17 cellular contexts compared by ENCODE assay signal in the genomic region with DNA sequence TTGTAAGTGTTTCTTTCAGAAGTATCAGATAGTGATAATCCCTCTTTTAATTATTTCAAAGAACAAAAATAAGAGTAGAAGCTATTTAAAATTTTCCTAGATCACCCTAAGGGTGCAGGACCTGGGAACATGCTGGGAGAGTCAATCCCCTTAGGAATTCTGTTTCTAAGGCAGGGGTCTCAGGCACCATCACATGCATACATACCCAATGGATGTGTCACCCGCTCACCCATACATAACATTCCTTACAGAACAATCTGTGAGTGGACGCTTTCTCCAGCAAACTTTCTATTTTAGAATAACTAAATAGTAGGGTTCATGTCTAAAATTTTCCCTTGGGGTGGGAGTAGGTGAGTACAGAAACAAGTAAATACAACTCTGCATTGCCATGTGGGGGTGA. TPM values are rescaled to one million over a fixed set of nuclear protein-coding genes. Genes with fewer than 3 reads are reported as not detected.
DNase-seq lines count a peak whose midpoint lies in the region; ATAC-seq and TF ChIP-seq lines count a peak whose summit lies in the region.
"Had no signal": no experiment of that assay in that cellular context is flagged by ENCODE, and none has a peak within 500 bp of the region (broad histone marks: within the 10 kb centered on the region; RNA-seq: fewer than 3 reads in every experiment).

No MANE protein-coding gene starts in this region.

- H3K27me3 Mint-ChIP-seq in GM23338 (ENCODE audit: insufficient read depth, low read depth, poor library complexity) = peaks cover 5% of the 10 kb centered on the region

- H3K27me3 ChIP-seq in GM23338 (ENCODE audit: insufficient read depth) (no peaks in the 10 kb centered on the region), testis (no peaks in the 10 kb centered on the region)

- ATAC-seq in GM23338 (no peak), HG03039 (IDR thresholded peaks at IDR 0.05; ENCODE audit: unreplicated experiment) (no peak)

- H3K4me2 ChIP-seq in GM23338 = no peak overlapping the region

- H3K9me2 ChIP-seq in GM23338 (ENCODE audit: insufficient read depth) = no peaks in the 10 kb centered on the region

- H3K36me3 Mint-ChIP-seq in GM23338 (ENCODE audit: low read depth) = peaks cover 55% of the 10 kb centered on the region; the same call in 2 of the 3 replicates
- H3K36me3 Mint-ChIP-seq: CD4-positive, alpha-beta memory T cell had no signal

- H3K4me1 ChIP-seq in GM23338 (ENCODE audit: insufficient read depth) = peaks cover 26% of the 10 kb centered on the region
- no peaks in the 10 kb centered on the region for H3K4me1 ChIP-seq in testis
- H3K4me1 ChIP-seq: HAP-1 had no signal

- H3K4me3 Mint-ChIP-seq in GM23338 = no peak overlapping the region
- H3K4me3 Mint-ChIP-seq: CD4-positive, alpha-beta memory T cell had no signal

- H3K36me3 ChIP-seq in GM23338 (ENCODE audit: insufficient read depth) (no peaks in the 10 kb centered on the region), testis (ENCODE audit: low read depth, missing control alignments) (no peaks in the 10 kb centered on the region)
- H3K36me3 ChIP-seq: HAP-1 had no signal

- H3K27ac Mint-ChIP-seq in GM23338 = no peak overlapping the region
- H3K27ac Mint-ChIP-seq: CD4-positive, alpha-beta memory T cell had no signal

- no peak for TF ChIP-seq POLR2A in testis (IDR thresholded peaks at IDR 0.05)

- H3F3A ChIP-seq in GM23338 (replicated peaks; ENCODE audit: low read depth) = no peaks in the 10 kb centered on the region

- 94 to 97% methylated on average over 2 of the region's 2 CpGs for WGBS in testis, 2 donors

- no peak overlapping the region for H2AFZ ChIP-seq in GM23338

- H3K4me1 Mint-ChIP-seq in GM23338 = peaks cover 35% of the 10 kb centered on the region

- H3K4me3 ChIP-seq in GM23338 = no peak overlapping the region
- H3K4me3 ChIP-seq in testis = no peak overlapping the region
- H3K4me3 ChIP-seq: HAP-1, SK-N-MC had no signal

- H4K20me1 ChIP-seq in GM23338 (replicated peaks; ENCODE audit: insufficient read depth) = peaks cover 4% of the 10 kb centered on the region; the same call in 1 of the 2 replicates

- intact Hi-C loops in testis (cut with DNase I; ENCODE audit: low total_unique reads) (no loop called here), posterior cingulate gyrus (cut with DNase I) (no loop called here)

- no peaks in the 10 kb centered on the region for H3K9me3 Mint-ChIP-seq in GM23338
- H3K9me3 Mint-ChIP-seq: CD4-positive, alpha-beta memory T cell had no signal

- H3K27ac ChIP-seq in GM23338 (ENCODE audit: low read depth) (no peak overlapping the region), testis (no peak overlapping the region)
- H3K27ac ChIP-seq: SK-N-MC had no signal

- TF ChIP-seq CTCF in GM23338 (conservative IDR thresholded peaks at IDR 0.05; ENCODE audit: low read depth in 2 of 2) = no peak
- TF ChIP-seq CTCF in testis (IDR thresholded peaks at IDR 0.05) = no peak

- DNase-seq in GM23338 (ENCODE audit: low spot score) (peak; percentile 33), astrocyte of the hippocampus (ENCODE audit: low read depth, low spot score) (peak; percentile 44), iris pigment epithelial cell (ENCODE audit: low read depth) (peak; percentile 43), testis (no peak), NCI-H1694 treated with DMSO at 0.1 percent for 48 hours (lab: John Stamatoyannopoulos, UW) (no peak), posterior cingulate gyrus (no peak)
- DNase-seq: Calu3; CD4-positive, alpha-beta memory T cell; DMS53; NCI-H187 treated with DMSO at 0.1 percent for 48 hours; NCI-H2171; NCI-H446; NCI-H69; Right ventricle myocardium superior had no signal

- no peaks in the 10 kb centered on the region for H3K9me3 ChIP-seq in testis
- H3K9me3 ChIP-seq: HAP-1 had no signal

- peaks cover 40% of the 10 kb centered on the region for H3K79me2 ChIP-seq in GM23338 (replicated peaks; ENCODE audit: insufficient read depth)

TF ChIP-seq in GM23338, 12 proteins besides CTCF, POLR2A, EP300 and RAD21 (continues in another document):
- no peak for TF ChIP-seq STAT1 (IDR thresholded peaks at IDR 0.05; ENCODE audit: unreplicated experiment)
- TF ChIP-seq, protein P1, sequence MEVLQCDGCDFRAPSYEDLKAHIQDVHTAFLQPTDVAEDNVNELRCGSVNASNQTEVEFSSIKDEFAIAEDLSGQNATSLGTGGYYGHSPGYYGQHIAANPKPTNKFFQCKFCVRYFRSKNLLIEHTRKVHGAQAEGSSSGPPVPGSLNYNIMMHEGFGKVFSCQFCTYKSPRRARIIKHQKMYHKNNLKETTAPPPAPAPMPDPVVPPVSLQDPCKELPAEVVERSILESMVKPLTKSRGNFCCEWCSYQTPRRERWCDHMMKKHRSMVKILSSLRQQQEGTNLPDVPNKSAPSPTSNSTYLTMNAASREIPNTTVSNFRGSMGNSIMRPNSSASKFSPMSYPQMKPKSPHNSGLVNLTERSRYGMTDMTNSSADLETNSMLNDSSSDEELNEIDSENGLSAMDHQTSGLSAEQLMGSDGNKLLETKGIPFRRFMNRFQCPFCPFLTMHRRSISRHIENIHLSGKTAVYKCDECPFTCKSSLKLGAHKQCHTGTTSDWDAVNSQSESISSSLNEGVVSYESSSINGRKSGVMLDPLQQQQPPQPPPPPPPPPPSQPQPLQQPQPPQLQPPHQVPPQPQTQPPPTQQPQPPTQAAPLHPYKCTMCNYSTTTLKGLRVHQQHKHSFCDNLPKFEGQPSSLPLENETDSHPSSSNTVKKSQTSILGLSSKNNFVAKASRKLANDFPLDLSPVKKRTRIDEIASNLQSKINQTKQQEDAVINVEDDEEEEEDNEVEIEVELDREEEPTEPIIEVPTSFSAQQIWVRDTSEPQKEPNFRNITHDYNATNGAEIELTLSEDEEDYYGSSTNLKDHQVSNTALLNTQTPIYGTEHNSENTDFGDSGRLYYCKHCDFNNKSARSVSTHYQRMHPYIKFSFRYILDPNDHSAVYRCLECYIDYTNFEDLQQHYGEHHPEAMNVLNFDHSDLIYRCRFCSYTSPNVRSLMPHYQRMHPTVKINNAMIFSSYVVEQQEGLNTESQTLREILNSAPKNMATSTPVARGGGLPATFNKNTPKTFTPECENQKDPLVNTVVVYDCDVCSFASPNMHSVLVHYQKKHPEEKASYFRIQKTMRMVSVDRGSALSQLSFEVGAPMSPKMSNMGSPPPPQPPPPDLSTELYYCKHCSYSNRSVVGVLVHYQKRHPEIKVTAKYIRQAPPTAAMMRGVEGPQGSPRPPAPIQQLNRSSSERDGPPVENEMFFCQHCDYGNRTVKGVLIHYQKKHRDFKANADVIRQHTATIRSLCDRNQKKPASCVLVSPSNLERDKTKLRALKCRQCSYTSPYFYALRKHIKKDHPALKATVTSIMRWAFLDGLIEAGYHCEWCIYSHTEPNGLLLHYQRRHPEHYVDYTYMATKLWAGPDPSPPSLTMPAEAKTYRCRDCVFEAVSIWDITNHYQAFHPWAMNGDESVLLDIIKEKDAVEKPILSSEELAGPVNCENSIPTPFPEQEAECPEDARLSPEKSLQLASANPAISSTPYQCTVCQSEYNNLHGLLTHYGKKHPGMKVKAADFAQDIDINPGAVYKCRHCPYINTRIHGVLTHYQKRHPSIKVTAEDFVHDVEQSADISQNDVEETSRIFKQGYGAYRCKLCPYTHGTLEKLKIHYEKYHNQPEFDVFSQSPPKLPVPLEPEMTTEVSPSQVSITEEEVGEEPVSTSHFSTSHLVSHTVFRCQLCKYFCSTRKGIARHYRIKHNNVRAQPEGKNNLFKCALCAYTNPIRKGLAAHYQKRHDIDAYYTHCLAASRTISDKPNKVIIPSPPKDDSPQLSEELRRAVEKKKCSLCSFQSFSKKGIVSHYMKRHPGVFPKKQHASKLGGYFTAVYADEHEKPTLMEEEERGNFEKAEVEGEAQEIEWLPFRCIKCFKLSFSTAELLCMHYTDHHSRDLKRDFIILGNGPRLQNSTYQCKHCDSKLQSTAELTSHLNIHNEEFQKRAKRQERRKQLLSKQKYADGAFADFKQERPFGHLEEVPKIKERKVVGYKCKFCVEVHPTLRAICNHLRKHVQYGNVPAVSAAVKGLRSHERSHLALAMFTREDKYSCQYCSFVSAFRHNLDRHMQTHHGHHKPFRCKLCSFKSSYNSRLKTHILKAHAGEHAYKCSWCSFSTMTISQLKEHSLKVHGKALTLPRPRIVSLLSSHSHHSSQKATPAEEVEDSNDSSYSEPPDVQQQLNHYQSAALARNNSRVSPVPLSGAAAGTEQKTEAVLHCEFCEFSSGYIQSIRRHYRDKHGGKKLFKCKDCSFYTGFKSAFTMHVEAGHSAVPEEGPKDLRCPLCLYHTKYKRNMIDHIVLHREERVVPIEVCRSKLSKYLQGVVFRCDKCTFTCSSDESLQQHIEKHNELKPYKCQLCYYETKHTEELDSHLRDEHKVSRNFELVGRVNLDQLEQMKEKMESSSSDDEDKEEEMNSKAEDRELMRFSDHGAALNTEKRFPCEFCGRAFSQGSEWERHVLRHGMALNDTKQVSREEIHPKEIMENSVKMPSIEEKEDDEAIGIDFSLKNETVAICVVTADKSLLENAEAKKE (CRISPR knock-in tag; IDR thresholded peaks at IDR 0.05) = no peak
- no peak for TF ChIP-seq NANOG (IDR thresholded peaks at IDR 0.05; ENCODE audit: borderline replicate concordance)
- no peak for TF ChIP-seq CREB1 (CRISPR knock-in tag; IDR thresholded peaks at IDR 0.05; ENCODE audit: low read depth)

RNA-seq across cellular contexts. Expression of a gene that starts 8.4 kb away (rescaled TPM):
- total RNA-seq in GM23338 (2014; rRNA removed; shearing (Covaris generic)) = 20.8 and 24.1 TPM in 2 replicates
- polyA plus RNA-seq in GM23338 (2016; fragmentation: Nextera tagmentation; extraction: Ambion mirVana) (4.9 and 5.7 TPM in 2 replicates), testis (ENCODE audit: insufficient read depth, low read depth, low replicate concordance) (2.7 TPM)
- 1 to 10 TPM; 5.7 to 5.9 TPM for total RNA-seq in testis

Comparison
In these comparisons a context has a peak if more than half of its experiments do, and no peak if none do; other contexts are left out.
1. DNase-seq: peak in GM23338 (single experiment), astrocyte of the hippocampus (single experiment) and iris pigment epithelial cell (single experiment); none in testis (single experiment), NCI-H1694 treated with DMSO at 0.1 percent for 48 hours (single experiment) and posterior cingulate gyrus (0 of 10).